24 cellular contexts compared by ENCODE assay signal in the genomic region with DNA sequence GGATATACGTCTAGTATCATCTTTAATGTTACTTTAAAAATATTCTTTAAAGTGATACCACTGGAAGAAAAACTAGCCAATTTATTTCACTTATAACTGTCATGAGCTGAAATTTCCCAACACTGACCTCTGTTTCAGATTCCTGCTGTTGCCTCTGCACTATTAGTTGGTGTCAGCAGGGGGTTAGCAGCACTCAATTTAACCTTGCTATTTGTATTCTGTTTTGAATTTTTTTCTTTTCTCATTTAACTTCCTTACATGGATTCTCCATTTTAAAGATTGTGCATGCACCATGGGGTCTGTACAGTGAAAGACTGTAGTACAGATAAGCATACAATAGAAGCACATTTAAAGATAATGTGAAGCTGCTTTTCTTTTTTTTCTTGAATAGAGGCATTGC.
DNase-seq lines count a peak whose midpoint lies in the region; ATAC-seq and TF ChIP-seq lines count a peak whose summit lies in the region.
"Had no signal": no experiment of that assay in that cellular context is flagged by ENCODE, and none has a peak within 500 bp of the region (broad histone marks: within the 10 kb centered on the region; RNA-seq: fewer than 3 reads in every experiment).

No MANE protein-coding gene starts in this region.

- H3K27me3 Mint-ChIP-seq in type B pancreatic cell = no peaks in the 10 kb centered on the region
- H3K27me3 Mint-ChIP-seq: activated CD4-positive, alpha-beta T cell treated with anti-CD3 and anti-CD28 coated beads for 36 hours; activated naive CD8-positive, alpha-beta T cell treated with anti-CD3 and anti-CD28 coated beads, Interleukin-2, amount 50 U/mL, for 24 hours; brain; CD4-positive, alpha-beta T cell; progenitor cell of endocrine pancreas had no signal

- intact Hi-C loops in gastrocnemius medialis (cut with DNase I; ENCODE audit: low total_unique reads) = no loop called here

- no peak overlapping the region for H3K4me3 ChIP-seq in astrocyte of the spinal cord (ENCODE audit: low read depth, low read length)
- H3K4me3 ChIP-seq in fibroblast of the aortic adventitia (ENCODE audit: low read depth, low read length) = no peak overlapping the region
- no peak overlapping the region for H3K4me3 ChIP-seq in BE2C (ENCODE audit: low read depth, low read length)
- no peak overlapping the region for H3K4me3 ChIP-seq in gastrocnemius medialis
- H3K4me3 ChIP-seq: thoracic aorta had no signal

- H3K27ac Mint-ChIP-seq in type B pancreatic cell = no peak overlapping the region
- H3K27ac Mint-ChIP-seq: activated CD4-positive, alpha-beta T cell treated with anti-CD3 and anti-CD28 coated beads for 36 hours; activated naive CD8-positive, alpha-beta T cell treated with anti-CD3 and anti-CD28 coated beads, Interleukin-2, amount 50 U/mL, for 24 hours; brain; CD4-positive, alpha-beta T cell; immature natural killer cell; progenitor cell of endocrine pancreas had no signal

- no peak overlapping the region for H3K4me3 Mint-ChIP-seq in type B pancreatic cell
- H3K4me3 Mint-ChIP-seq: activated CD4-positive, alpha-beta T cell treated with anti-CD3 and anti-CD28 coated beads for 36 hours; activated naive CD8-positive, alpha-beta T cell treated with anti-CD3 and anti-CD28 coated beads, Interleukin-2, amount 50 U/mL, for 24 hours; brain; CD4-positive, alpha-beta T cell; immature natural killer cell had no signal

- DNase-seq in SIG-M5 treated with dmso at 0.1 percent for 504 hours (lab: John Stamatoyannopoulos, UW; ENCODE audit: unreplicated experiment) (peak; percentile 9), SIG-M5 (lab: John Stamatoyannopoulos, UW) (no peak), astrocyte of the spinal cord (ENCODE audit: low read depth, low spot score) (peak; percentile 32), fibroblast of the aortic adventitia (ENCODE audit: low read depth) (no peak), type B pancreatic cell (ENCODE audit: extremely low spot score, unreplicated experiment) (no peak), BE2C (no peak), activated gamma-delta T cell treated with Interleukin-2 at 50 U/mL for 16 hours (no peak), gastrocnemius medialis (no peak)
- DNase-seq: activated CD4-positive, alpha-beta T cell treated with anti-CD3 and anti-CD28 coated beads for 36 hours; activated gamma-delta T cell; activated naive CD8-positive, alpha-beta T cell treated with anti-CD3 and anti-CD28 coated beads, Interleukin-2, amount 50 U/mL, for 24 hours; activated T-cell treated with anti-CD3 and anti-CD28 coated beads, Interleukin-2, amount 50 U/mL, for 1 hour; CD4-positive, alpha-beta T cell; effector CD8-positive, alpha-beta T cell; erythroblast; hippocampal formation; immature natural killer cell; NCI-H1417; PC-3; stimulated activated naive CD8-positive, alpha-beta T cell treated with anti-CD3 and anti-CD28 coated beads, Interleukin-15, Interleukin-2, amounts not matched to agents 100 U/mL and 50 U/mL, for 24 hours had no signal

- TF ChIP-seq CTCF in astrocyte of the spinal cord (IDR thresholded peaks at IDR 0.05; ENCODE audit: low read depth, low read length) (no peak), fibroblast of the aortic adventitia (IDR thresholded peaks at IDR 0.05; ENCODE audit: insufficient read depth, low read length) (peak; percentile 4), type B pancreatic cell (conservative IDR thresholded peaks at IDR 0.05) (peak; percentile 26), BE2C (IDR thresholded peaks at IDR 0.05; ENCODE audit: low read depth, low read length) (no peak), gastrocnemius medialis (IDR thresholded peaks at IDR 0.05 in 4 of 5, conservative IDR thresholded peaks at IDR 0.05 in 1 of 5) (no peak)

- ATAC-seq in gastrocnemius medialis = no peak
- ATAC-seq: activated CD4-positive, alpha-beta T cell treated with anti-CD3 and anti-CD28 coated beads for 36 hours; activated naive CD8-positive, alpha-beta T cell treated with anti-CD3 and anti-CD28 coated beads, Interleukin-2, amount 50 U/mL, for 24 hours; PC-3; stimulated activated naive CD8-positive, alpha-beta T cell treated with anti-CD3 and anti-CD28 coated beads, Interleukin-15, Interleukin-2, amounts not matched to agents 100 U/mL and 50 U/mL, for 24 hours had no signal

- H3K9me3 ChIP-seq in BE2C = no peaks in the 10 kb centered on the region
- no peaks in the 10 kb centered on the region for H3K9me3 ChIP-seq in gastrocnemius medialis
- H3K9me3 ChIP-seq: neutrophil, thoracic aorta had no signal

- H3K4me1 Mint-ChIP-seq in type B pancreatic cell (ENCODE audit: unreplicated experiment) = peaks cover 12% of the 10 kb centered on the region
- H3K4me1 Mint-ChIP-seq: activated CD4-positive, alpha-beta T cell treated with anti-CD3 and anti-CD28 coated beads for 36 hours had no signal

- H3K36me3 ChIP-seq in BE2C (no peaks in the 10 kb centered on the region), gastrocnemius medialis (no peaks in the 10 kb centered on the region)
- H3K36me3 ChIP-seq: neutrophil, thoracic aorta had no signal

- TF ChIP-seq POLR2A in gastrocnemius medialis (IDR thresholded peaks at IDR 0.05) = no peak

- H3K9me3 Mint-ChIP-seq in type B pancreatic cell = no peaks in the 10 kb centered on the region
- H3K9me3 Mint-ChIP-seq: CD4-positive, alpha-beta T cell had no signal

- no peaks in the 10 kb centered on the region for H3K36me3 Mint-ChIP-seq in type B pancreatic cell
- H3K36me3 Mint-ChIP-seq: brain, immature natural killer cell had no signal

- in situ Hi-C loops in astrocyte of the spinal cord (cut with HindIII; ENCODE audit: low sequenced_read_pairs) = no loop called here
- in situ Hi-C loops in gastrocnemius medialis (cut with MboI; ENCODE audit: low sequenced_read_pairs in 4 of 4) = no loop called here

- no peak overlapping the region for H3K27ac ChIP-seq in gastrocnemius medialis
- H3K27ac ChIP-seq: neutrophil, thoracic aorta had no signal

- no peaks in the 10 kb centered on the region for H3K27me3 ChIP-seq in BE2C
- no peaks in the 10 kb centered on the region for H3K27me3 ChIP-seq in gastrocnemius medialis
- H3K27me3 ChIP-seq: neutrophil had no signal

- no peaks in the 10 kb centered on the region for H3K4me1 ChIP-seq in BE2C
- peaks cover 17 to 34% of the 10 kb centered on the region in 2 donors for H3K4me1 ChIP-seq in gastrocnemius medialis

Comparison
In these comparisons a context has a peak if more than half of its experiments do, and no peak if none do; other contexts are left out.
1. DNase-seq: peak in SIG-M5 treated with dmso at 0.1 percent for 504 hours (single experiment) and astrocyte of the spinal cord (single experiment); none in SIG-M5 (single experiment), fibroblast of the aortic adventitia (single experiment), type B pancreatic cell (single experiment), BE2C (single experiment), activated gamma-delta T cell treated with Interleukin-2 at 50 U/mL for 16 hours (single experiment) and gastrocnemius medialis (0 of 2).
2. CTCF ChIP-seq: peak in fibroblast of the aortic adventitia (single experiment) and type B pancreatic cell (single experiment); none in astrocyte of the spinal cord (single experiment), BE2C (single experiment) and gastrocnemius medialis (0 of 5).